28 cellular contexts compared by ENCODE assay signal in the genomic region with DNA sequence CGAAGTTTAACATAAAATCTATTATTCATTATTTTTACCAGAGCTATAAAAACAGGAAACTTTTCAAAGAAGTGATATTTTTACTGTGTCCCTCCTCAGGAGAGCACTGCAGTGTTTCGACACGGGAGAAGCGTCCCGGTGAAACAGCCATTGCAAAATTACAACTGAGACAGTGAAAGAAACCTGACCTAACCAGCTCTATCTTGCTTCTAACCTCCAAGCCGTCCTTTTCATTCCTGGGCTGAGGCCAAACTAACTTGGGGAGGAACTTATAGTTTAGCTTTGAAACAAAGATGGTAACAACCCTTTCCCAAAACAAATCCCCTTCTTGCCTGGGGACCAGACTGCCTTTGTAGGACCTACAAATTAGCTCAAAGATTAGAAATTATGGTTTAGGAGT.
A peak's percentile ranks its signal among the peaks of the same experiment; 100 is the strongest.
DNase-seq lines count a peak whose midpoint lies in the region; ATAC-seq and TF ChIP-seq lines count a peak whose summit lies in the region.
"Had no signal": no experiment of that assay in that cellular context is flagged by ENCODE, and none has a peak within 500 bp of the region (broad histone marks: within the 10 kb centered on the region; RNA-seq: fewer than 3 reads in every experiment).

No MANE protein-coding gene starts in this region.

- H3K27ac ChIP-seq in breast epithelium: peak overlapping the region; percentile 64 to 77
- H3K27ac ChIP-seq: 22Rv1, stomach, tibial nerve had no signal

- H3K4me3 Mint-ChIP-seq in type B pancreatic cell (peak overlapping the region; percentile 59), HFFc6 (no peak overlapping the region)
- H3K4me3 Mint-ChIP-seq: activated CD4-positive, alpha-beta memory T cell treated with anti-CD3 and anti-CD28 coated beads for 36 hours; activated naive CD8-positive, alpha-beta T cell; CD4-positive, CD25-positive, alpha-beta regulatory T cell; nephron had no signal

- ATAC-seq in HG02642 (IDR thresholded peaks at IDR 0.05; ENCODE audit: poor library complexity, unreplicated experiment): no peak
- ATAC-seq: HCT116, mucosa of descending colon, sciatic nerve had no signal

- no peak for TF ChIP-seq CTCF in breast epithelium (IDR thresholded peaks at IDR 0.05)
- no peak for TF ChIP-seq CTCF in type B pancreatic cell (conservative IDR thresholded peaks at IDR 0.05)
- TF ChIP-seq CTCF in HFFc6 (IDR thresholded peaks at IDR 0.05): no peak

- H3K27me3 Mint-ChIP-seq in type B pancreatic cell (no peaks in the 10 kb centered on the region), HFFc6 (ENCODE audit: insufficient read depth) (no peaks in the 10 kb centered on the region; the same call in none of the 2 replicates)
- H3K27me3 Mint-ChIP-seq: activated CD4-positive, alpha-beta memory T cell treated with anti-CD3 and anti-CD28 coated beads for 36 hours; activated naive CD8-positive, alpha-beta T cell; CD4-positive, CD25-positive, alpha-beta regulatory T cell had no signal

- H3K36me3 Mint-ChIP-seq in type B pancreatic cell: peaks cover 26% of the 10 kb centered on the region
- peaks cover 24% of the 10 kb centered on the region for H3K36me3 Mint-ChIP-seq in HFFc6 (ENCODE audit: low read depth)

- no peak overlapping the region for H3K4me3 ChIP-seq in breast epithelium
- H3K4me3 ChIP-seq: mucosa of descending colon, stomach, tibial nerve had no signal

- DNase-seq in NOMO-1 treated with DMSO at 0.1 percent for 48 hours (lab: John Stamatoyannopoulos, UW; ENCODE audit: unreplicated experiment) (peak; percentile 4), NOMO-1 (lab: John Stamatoyannopoulos, UW; ENCODE audit: unreplicated experiment in 2 of 2) (no peak), breast epithelium (ENCODE audit: low spot score in 2 of 2) (peak in 1 of 2 donors; percentile 35), iris pigment epithelial cell (ENCODE audit: low read depth) (peak; percentile 80), type B pancreatic cell (ENCODE audit: extremely low spot score, unreplicated experiment) (no peak), HFFc6 (no peak), NCI-H446 treated with DMSO at 0.1 percent for 48 hours (lab: John Stamatoyannopoulos, UW) (no peak)
- DNase-seq: activated CD4-positive, alpha-beta memory T cell treated with anti-CD3 and anti-CD28 coated beads for 36 hours; activated CD4-positive, CD25-positive, alpha-beta regulatory T cell; CD4-positive, CD25-positive, alpha-beta regulatory T cell; effector CD4-positive, alpha-beta T cell; EL; erythroblast; hypothalamus; KG1; mucosa of descending colon; NCI-H1092 treated with DMSO at 0.1 percent for 48 hours; NCI-H1930; posterior cingulate gyrus; stimulated activated CD8-positive, alpha-beta memory T cell treated with anti-CD3 and anti-CD28 coated beads, Interleukin-4, amount 100 ng/mL, for 48 hours; stomach had no signal

- H3K4me1 Mint-ChIP-seq in type B pancreatic cell (ENCODE audit: unreplicated experiment) (peaks cover 31% of the 10 kb centered on the region), HFFc6 (ENCODE audit: low read depth) (peaks cover 34% of the 10 kb centered on the region)
- H3K4me1 Mint-ChIP-seq: CD4-positive, CD25-positive, alpha-beta regulatory T cell had no signal

- H3K27me3 ChIP-seq in breast epithelium: no peaks in the 10 kb centered on the region
- H3K27me3 ChIP-seq: stomach, tibial nerve had no signal

- no peaks in the 10 kb centered on the region for H3K9me3 ChIP-seq in breast epithelium
- H3K9me3 ChIP-seq: mucosa of descending colon, stomach, tibial nerve had no signal

- intact Hi-C loops in breast epithelium (cut with DNase I; ENCODE audit: low total_unique reads): no loop called here

- no peaks in the 10 kb centered on the region for H3K4me1 ChIP-seq in breast epithelium
- H3K4me1 ChIP-seq: stomach, tibial nerve had no signal

- no peaks in the 10 kb centered on the region for H3K9me3 Mint-ChIP-seq in type B pancreatic cell
- no peaks in the 10 kb centered on the region for H3K9me3 Mint-ChIP-seq in HFFc6
- H3K9me3 Mint-ChIP-seq: activated CD4-positive, alpha-beta memory T cell treated with anti-CD3 and anti-CD28 coated beads for 36 hours; CD4-positive, CD25-positive, alpha-beta regulatory T cell; nephron had no signal

- peak overlapping the region; percentile 96 for H3K27ac Mint-ChIP-seq in type B pancreatic cell
- H3K27ac Mint-ChIP-seq in HFFc6: no peak overlapping the region
- H3K27ac Mint-ChIP-seq: activated CD4-positive, alpha-beta memory T cell treated with anti-CD3 and anti-CD28 coated beads for 36 hours; activated naive CD8-positive, alpha-beta T cell had no signal

- TF ChIP-seq POLR2A in breast epithelium (IDR thresholded peaks at IDR 0.05): no peak

- no peaks in the 10 kb centered on the region for H3K36me3 ChIP-seq in breast epithelium

Comparison
In these comparisons a context has a peak if more than half of its experiments do, and no peak if none do; other contexts are left out.
1. DNase-seq: peak in NOMO-1 treated with DMSO at 0.1 percent for 48 hours (single experiment) and iris pigment epithelial cell (single experiment); none in NOMO-1 (0 of 2), type B pancreatic cell (single experiment), HFFc6 (single experiment) and NCI-H446 treated with DMSO at 0.1 percent for 48 hours (single experiment).